1 cellular context compared by ENCODE assay signal in the genomic region with DNA sequence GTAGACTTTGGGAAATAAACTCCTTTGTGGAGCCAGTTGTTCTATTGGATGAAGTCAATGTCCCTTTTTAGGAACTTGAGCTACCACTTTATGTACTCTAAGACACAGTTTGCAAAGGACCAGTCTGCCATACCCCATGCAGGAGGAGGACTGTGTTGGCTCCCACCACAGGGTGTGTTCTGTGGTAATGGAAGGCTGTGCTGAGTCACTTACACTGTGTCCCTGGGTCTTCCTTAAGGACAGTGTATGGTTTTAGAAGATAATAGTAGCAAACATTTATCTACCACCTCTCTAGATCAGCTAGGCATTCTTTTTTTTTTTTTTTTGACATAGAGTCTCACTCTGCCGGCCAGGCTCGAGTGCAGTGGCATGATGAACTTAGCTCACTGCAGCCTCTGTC.
TF ChIP-seq lines count a peak whose summit lies in the region.

No MANE protein-coding gene starts in this region.

TF ChIP-seq in GM23338, 12 proteins besides CTCF, POLR2A, EP300 and RAD21 (continued from another document):
- TF ChIP-seq, protein P1, sequence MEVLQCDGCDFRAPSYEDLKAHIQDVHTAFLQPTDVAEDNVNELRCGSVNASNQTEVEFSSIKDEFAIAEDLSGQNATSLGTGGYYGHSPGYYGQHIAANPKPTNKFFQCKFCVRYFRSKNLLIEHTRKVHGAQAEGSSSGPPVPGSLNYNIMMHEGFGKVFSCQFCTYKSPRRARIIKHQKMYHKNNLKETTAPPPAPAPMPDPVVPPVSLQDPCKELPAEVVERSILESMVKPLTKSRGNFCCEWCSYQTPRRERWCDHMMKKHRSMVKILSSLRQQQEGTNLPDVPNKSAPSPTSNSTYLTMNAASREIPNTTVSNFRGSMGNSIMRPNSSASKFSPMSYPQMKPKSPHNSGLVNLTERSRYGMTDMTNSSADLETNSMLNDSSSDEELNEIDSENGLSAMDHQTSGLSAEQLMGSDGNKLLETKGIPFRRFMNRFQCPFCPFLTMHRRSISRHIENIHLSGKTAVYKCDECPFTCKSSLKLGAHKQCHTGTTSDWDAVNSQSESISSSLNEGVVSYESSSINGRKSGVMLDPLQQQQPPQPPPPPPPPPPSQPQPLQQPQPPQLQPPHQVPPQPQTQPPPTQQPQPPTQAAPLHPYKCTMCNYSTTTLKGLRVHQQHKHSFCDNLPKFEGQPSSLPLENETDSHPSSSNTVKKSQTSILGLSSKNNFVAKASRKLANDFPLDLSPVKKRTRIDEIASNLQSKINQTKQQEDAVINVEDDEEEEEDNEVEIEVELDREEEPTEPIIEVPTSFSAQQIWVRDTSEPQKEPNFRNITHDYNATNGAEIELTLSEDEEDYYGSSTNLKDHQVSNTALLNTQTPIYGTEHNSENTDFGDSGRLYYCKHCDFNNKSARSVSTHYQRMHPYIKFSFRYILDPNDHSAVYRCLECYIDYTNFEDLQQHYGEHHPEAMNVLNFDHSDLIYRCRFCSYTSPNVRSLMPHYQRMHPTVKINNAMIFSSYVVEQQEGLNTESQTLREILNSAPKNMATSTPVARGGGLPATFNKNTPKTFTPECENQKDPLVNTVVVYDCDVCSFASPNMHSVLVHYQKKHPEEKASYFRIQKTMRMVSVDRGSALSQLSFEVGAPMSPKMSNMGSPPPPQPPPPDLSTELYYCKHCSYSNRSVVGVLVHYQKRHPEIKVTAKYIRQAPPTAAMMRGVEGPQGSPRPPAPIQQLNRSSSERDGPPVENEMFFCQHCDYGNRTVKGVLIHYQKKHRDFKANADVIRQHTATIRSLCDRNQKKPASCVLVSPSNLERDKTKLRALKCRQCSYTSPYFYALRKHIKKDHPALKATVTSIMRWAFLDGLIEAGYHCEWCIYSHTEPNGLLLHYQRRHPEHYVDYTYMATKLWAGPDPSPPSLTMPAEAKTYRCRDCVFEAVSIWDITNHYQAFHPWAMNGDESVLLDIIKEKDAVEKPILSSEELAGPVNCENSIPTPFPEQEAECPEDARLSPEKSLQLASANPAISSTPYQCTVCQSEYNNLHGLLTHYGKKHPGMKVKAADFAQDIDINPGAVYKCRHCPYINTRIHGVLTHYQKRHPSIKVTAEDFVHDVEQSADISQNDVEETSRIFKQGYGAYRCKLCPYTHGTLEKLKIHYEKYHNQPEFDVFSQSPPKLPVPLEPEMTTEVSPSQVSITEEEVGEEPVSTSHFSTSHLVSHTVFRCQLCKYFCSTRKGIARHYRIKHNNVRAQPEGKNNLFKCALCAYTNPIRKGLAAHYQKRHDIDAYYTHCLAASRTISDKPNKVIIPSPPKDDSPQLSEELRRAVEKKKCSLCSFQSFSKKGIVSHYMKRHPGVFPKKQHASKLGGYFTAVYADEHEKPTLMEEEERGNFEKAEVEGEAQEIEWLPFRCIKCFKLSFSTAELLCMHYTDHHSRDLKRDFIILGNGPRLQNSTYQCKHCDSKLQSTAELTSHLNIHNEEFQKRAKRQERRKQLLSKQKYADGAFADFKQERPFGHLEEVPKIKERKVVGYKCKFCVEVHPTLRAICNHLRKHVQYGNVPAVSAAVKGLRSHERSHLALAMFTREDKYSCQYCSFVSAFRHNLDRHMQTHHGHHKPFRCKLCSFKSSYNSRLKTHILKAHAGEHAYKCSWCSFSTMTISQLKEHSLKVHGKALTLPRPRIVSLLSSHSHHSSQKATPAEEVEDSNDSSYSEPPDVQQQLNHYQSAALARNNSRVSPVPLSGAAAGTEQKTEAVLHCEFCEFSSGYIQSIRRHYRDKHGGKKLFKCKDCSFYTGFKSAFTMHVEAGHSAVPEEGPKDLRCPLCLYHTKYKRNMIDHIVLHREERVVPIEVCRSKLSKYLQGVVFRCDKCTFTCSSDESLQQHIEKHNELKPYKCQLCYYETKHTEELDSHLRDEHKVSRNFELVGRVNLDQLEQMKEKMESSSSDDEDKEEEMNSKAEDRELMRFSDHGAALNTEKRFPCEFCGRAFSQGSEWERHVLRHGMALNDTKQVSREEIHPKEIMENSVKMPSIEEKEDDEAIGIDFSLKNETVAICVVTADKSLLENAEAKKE (CRISPR knock-in tag; IDR thresholded peaks at IDR 0.05), result no peak
- no peak for TF ChIP-seq POLR2AphosphoS5 (IDR thresholded peaks at IDR 0.05; ENCODE audit: low read depth)
- no peak for TF ChIP-seq EZH2 (IDR thresholded peaks at IDR 0.05; ENCODE audit: low read depth, unreplicated experiment)
- TF ChIP-seq EZH2phosphoT487 (IDR thresholded peaks at IDR 0.05; ENCODE audit: unreplicated experiment), result no peak
- TF ChIP-seq STAT1 (IDR thresholded peaks at IDR 0.05; ENCODE audit: unreplicated experiment), result no peak
- TF ChIP-seq, protein P2, sequence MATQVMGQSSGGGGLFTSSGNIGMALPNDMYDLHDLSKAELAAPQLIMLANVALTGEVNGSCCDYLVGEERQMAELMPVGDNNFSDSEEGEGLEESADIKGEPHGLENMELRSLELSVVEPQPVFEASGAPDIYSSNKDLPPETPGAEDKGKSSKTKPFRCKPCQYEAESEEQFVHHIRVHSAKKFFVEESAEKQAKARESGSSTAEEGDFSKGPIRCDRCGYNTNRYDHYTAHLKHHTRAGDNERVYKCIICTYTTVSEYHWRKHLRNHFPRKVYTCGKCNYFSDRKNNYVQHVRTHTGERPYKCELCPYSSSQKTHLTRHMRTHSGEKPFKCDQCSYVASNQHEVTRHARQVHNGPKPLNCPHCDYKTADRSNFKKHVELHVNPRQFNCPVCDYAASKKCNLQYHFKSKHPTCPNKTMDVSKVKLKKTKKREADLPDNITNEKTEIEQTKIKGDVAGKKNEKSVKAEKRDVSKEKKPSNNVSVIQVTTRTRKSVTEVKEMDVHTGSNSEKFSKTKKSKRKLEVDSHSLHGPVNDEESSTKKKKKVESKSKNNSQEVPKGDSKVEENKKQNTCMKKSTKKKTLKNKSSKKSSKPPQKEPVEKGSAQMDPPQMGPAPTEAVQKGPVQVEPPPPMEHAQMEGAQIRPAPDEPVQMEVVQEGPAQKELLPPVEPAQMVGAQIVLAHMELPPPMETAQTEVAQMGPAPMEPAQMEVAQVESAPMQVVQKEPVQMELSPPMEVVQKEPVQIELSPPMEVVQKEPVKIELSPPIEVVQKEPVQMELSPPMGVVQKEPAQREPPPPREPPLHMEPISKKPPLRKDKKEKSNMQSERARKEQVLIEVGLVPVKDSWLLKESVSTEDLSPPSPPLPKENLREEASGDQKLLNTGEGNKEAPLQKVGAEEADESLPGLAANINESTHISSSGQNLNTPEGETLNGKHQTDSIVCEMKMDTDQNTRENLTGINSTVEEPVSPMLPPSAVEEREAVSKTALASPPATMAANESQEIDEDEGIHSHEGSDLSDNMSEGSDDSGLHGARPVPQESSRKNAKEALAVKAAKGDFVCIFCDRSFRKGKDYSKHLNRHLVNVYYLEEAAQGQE (IDR thresholded peaks at IDR 0.05; ENCODE audit: unreplicated experiment), result no peak
- no peak for TF ChIP-seq ZNF331 (CRISPR knock-in tag; IDR thresholded peaks at IDR 0.05; ENCODE audit: low read depth)
